In genomic region chr22:25364281-25364680, GRCh38 we compare ENCODE assay signal across 20 cellular contexts.
DNase-seq lines count a peak whose midpoint lies in the region; ATAC-seq and TF ChIP-seq lines count a peak whose summit lies in the region.
"Had no signal": no experiment of that assay in that cellular context is flagged by ENCODE, and none has a peak within 500 bp of the region (broad histone marks: within the 10 kb centered on the region; RNA-seq: fewer than 3 reads in every experiment).

No MANE protein-coding gene starts in this region.

- WGBS in heart right ventricle, 2 donors, result 83 to 93% methylated on average over 1 of the region's 1 CpG

- ATAC-seq in heart right ventricle, result no peak
- ATAC-seq in left lung, result no peak
- no peak for ATAC-seq in upper lobe of right lung
- no peak for ATAC-seq in HG03135 (IDR thresholded peaks at IDR 0.05; ENCODE audit: unreplicated experiment)

- intact Hi-C loops in cardiac septum (cut with DNase I), result loop anchor here (5.0 kb wide), 3 partner anchors 38 to 83 kb away; no protein-coding TSS in a partner anchor
- intact Hi-C loops in heart right ventricle (cut with DNase I), result loop anchor here in 9 of 10 donors (5.0 to 10.0 kb wide), 6 partner anchors 38 to 411 kb away; no protein-coding TSS in a partner anchor
- intact Hi-C loops in left lung (cut with DNase I), result no loop called here
- intact Hi-C loops in upper lobe of right lung (cut with DNase I), result no loop called here

- H3K27ac ChIP-seq in heart right ventricle (peak overlapping the region in 5 of 10 donors; percentile 2 to 68 (median 24)), SJSA1 (0 out of 2 replicates have a peak overlapping the region, but pooled peaks have one; percentile 5), left lung (peak overlapping the region in 1 of 2 donors; percentile 10), upper lobe of right lung (no peak overlapping the region), caudate nucleus (ENCODE audit: low read depth, low read length) (no peak overlapping the region)
- H3K27ac ChIP-seq: KMS-11, WERI-Rb-1 had no signal

- H3K4me3 ChIP-seq in heart right ventricle (no peak overlapping the region), SJSA1 (no peak overlapping the region), left lung (no peak overlapping the region), upper lobe of right lung (no peak overlapping the region)
- H3K4me3 ChIP-seq: tibial nerve had no signal

- H3K27me3 ChIP-seq in heart right ventricle (no peaks in the 10 kb centered on the region), SJSA1 (replicated peaks) (no peaks in the 10 kb centered on the region), left lung (no peaks in the 10 kb centered on the region), upper lobe of right lung (no peaks in the 10 kb centered on the region)
- H3K27me3 ChIP-seq: tibial nerve had no signal

- H3K36me3 ChIP-seq in heart right ventricle (peaks cover 0 to 17% (median 7%) of the 10 kb centered on the region in 9 donors), SJSA1 (peaks cover 70% of the 10 kb centered on the region), left lung (peaks cover 0 to 19% of the 10 kb centered on the region in 2 donors), upper lobe of right lung (peaks cover 6% of the 10 kb centered on the region)

- DNase-seq in cardiac septum (ENCODE audit: low spot score) (peak; percentile 53), heart right ventricle (no peak), SJSA1 (ENCODE audit: low read depth in 1 of 2, low spot score in 2 of 2) (no peak), left lung (peak; percentile 25 to 71), upper lobe of right lung (peak; percentile 46), caudate nucleus (lab: John Stamatoyannopoulos, UW) (no peak), DMS 273 (lab: John Stamatoyannopoulos, UW; ENCODE audit: unreplicated experiment) (no peak)
- DNase-seq: activated CD4-positive, alpha-beta memory T cell treated with anti-CD3 and anti-CD28 coated beads for 36 hours; activated naive CD8-positive, alpha-beta T cell treated with anti-CD3 and anti-CD28 coated beads for 36 hours; activated T-cell treated with anti-CD3 and anti-CD28 coated beads, Interleukin-2, amount 50 U/mL, for 24 hours; cortex of kidney; DMS79; H7; immature natural killer cell; NCI-H1694; NCI-H2171 treated with DMSO at 0.1 percent for 48 hours; WERI-Rb-1 had no signal

- H3K4me1 ChIP-seq in heart right ventricle, result peaks cover 23 to 62% (median 40%) of the 10 kb centered on the region in 9 donors
- H3K4me1 ChIP-seq in SJSA1 (replicated peaks), result peaks cover 51% of the 10 kb centered on the region
- peaks cover 0 to 31% of the 10 kb centered on the region in 2 donors for H3K4me1 ChIP-seq in left lung
- peaks cover 10% of the 10 kb centered on the region for H3K4me1 ChIP-seq in upper lobe of right lung

- H3K9me3 ChIP-seq in heart right ventricle (no peaks in the 10 kb centered on the region), SJSA1 (replicated peaks) (no peaks in the 10 kb centered on the region), left lung (no peaks in the 10 kb centered on the region), upper lobe of right lung (no peaks in the 10 kb centered on the region)
- H3K9me3 ChIP-seq: tibial nerve had no signal

- TF ChIP-seq CTCF in heart right ventricle (IDR thresholded peaks at IDR 0.05) (no peak), left lung (IDR thresholded peaks at IDR 0.05) (no peak), upper lobe of right lung (IDR thresholded peaks at IDR 0.05) (no peak)

Comparison
In these comparisons a context has a peak if more than half of its experiments do, and no peak if none do; other contexts are left out.
1. DNase-seq: peak in cardiac septum (single experiment), left lung (2 of 2) and upper lobe of right lung (single experiment); none in heart right ventricle (0 of 2), SJSA1 (0 of 2), caudate nucleus (0 of 61) and DMS 273 (single experiment).
2. intact Hi-C loops: an anchor here in cardiac septum (5.0 kb wide) and heart right ventricle (5.0 to 10.0 kb wide); none called in left lung and upper lobe of right lung.